8 cellular contexts compared by ENCODE assay signal in the genomic region with DNA sequence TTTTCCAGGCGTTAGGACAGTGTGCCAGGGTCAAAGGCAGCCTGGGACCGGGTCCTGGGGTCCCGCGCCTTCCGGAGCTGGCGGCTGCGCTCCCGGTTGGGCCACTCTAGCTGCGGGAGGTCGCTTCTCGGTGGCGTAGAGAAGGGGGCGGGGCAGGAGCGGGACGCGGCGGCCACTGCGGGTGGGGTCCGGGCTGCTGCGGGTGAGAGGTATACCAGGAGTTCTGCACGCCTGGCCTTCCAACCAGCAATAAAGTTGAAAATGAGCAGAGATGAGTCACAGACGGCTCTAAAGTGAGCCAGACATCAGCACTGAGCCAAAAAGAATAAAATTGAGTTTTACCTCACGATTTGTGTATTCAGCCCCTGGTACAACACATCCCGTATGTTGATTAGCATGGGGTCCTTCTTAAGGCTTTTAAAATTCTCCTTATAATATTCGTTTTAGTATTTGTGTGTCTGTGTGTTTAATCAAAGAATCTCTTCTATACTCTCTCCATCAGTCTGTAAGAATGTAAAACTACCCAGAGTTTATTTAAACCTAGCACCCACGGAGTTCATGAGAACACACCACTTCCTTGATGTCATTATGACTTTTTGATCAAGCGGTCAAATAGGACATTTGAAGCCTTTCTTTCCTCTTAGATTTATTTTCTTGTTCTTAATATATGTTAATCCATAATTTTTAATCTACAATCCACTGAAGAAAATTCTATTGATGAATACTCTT. TPM values are rescaled to one million over a fixed set of nuclear protein-coding genes. Genes with fewer than 3 reads are reported as not detected.
A peak's percentile ranks its signal among the peaks of the same experiment; 100 is the strongest.
DNase-seq lines count a peak whose midpoint lies in the region; ATAC-seq and TF ChIP-seq lines count a peak whose summit lies in the region.

Gene C1GALT1C1L, minus strand, starts transcription at position 108 of the 729 bp plus-strand sequence. Its CDS starts 107 bp downstream, at position 1.

- H3K79me2 ChIP-seq in H9 (ENCODE audit: insufficient read depth, low read length) (no peaks in the 10 kb centered on the region), OCI-LY3 (ENCODE audit: low read length) (no peaks in the 10 kb centered on the region)

- no peak within 1 kb of the TSS for H2BK5ac ChIP-seq in H9 (ENCODE audit: insufficient read length, low read length)

- H3K23me2 ChIP-seq in H9 (ENCODE audit: insufficient read length, low read depth, low read length, poor library complexity, severe bottlenecking): peaks cover 5% of the 10 kb centered on the region

- H3K4me1 Mint-ChIP-seq in H9: no peaks in the 10 kb centered on the region

- DNase-seq in H9: no peak
- DNase-seq in anterior cingulate cortex (lab: John Stamatoyannopoulos, UW): peak in 35 of 58 donors; percentile 4 to 61 (median 21)
- DNase-seq in hypothalamus (lab: John Stamatoyannopoulos, UW): peak in 44 of 51 donors; percentile 1 to 71 (median 30)
- no peak for DNase-seq in NAMALWA (ENCODE audit: low spot score)
- no peak for DNase-seq in cerebellar nuclear complex (lab: John Stamatoyannopoulos, UW)

- H3K9ac ChIP-seq in H9 (ENCODE audit: extremely low read depth, insufficient read length, low read length): no peak within 1 kb of the TSS
- H3K9ac ChIP-seq in OCI-LY3 (ENCODE audit: low read length): peak within 1 kb of the TSS; percentile 30; the same call in 1 of the 2 replicates
- H3K9ac ChIP-seq in skeletal muscle satellite cell (ENCODE audit: low read depth, low read length): peak within 1 kb of the TSS; percentile 38

- no peak within 1 kb of the TSS for H3K14ac ChIP-seq in H9 (ENCODE audit: insufficient read depth, low read length)

- no peak within 1 kb of the TSS for H3K56ac ChIP-seq in H9 (ENCODE audit: insufficient read length, low read depth, low read length)

- no peaks in the 10 kb centered on the region for H3K27me3 Mint-ChIP-seq in H9 (ENCODE audit: low read depth)

- TF ChIP-seq CTCF in H9 (conservative IDR thresholded peaks at IDR 0.05): no peak
- TF ChIP-seq CTCF in OCI-LY3 (IDR thresholded peaks at IDR 0.05; ENCODE audit: low read depth, low read length): no peak

- H3K4me1 ChIP-seq in H9 (ENCODE audit: insufficient read depth, low read length) (no peaks in the 10 kb centered on the region), OCI-LY3 (ENCODE audit: low read length) (no peaks in the 10 kb centered on the region), skeletal muscle satellite cell (ENCODE audit: control insufficient read depth, insufficient read depth, low read length) (peaks cover 7% of the 10 kb centered on the region)

- H3K79me1 ChIP-seq in H9 (ENCODE audit: insufficient read depth, low read depth, low read length, poor library complexity, severe bottlenecking): no peaks in the 10 kb centered on the region

- no peak within 1 kb of the TSS for H3K4me2 ChIP-seq in H9 (ENCODE audit: insufficient read depth, insufficient read length, low read length)
- H3K4me2 ChIP-seq in OCI-LY3 (ENCODE audit: low read length): peak within 1 kb of the TSS; percentile 68
- peak within 1 kb of the TSS; percentile 80 for H3K4me2 ChIP-seq in skeletal muscle satellite cell (ENCODE audit: low read length)

- H3T11ph ChIP-seq in H9 (ENCODE audit: low read length): no peak within 1 kb of the TSS

- H3K4ac ChIP-seq in H9 (ENCODE audit: low read depth, low read length): no peak within 1 kb of the TSS

- no peak within 1 kb of the TSS for H4K5ac ChIP-seq in H9 (ENCODE audit: insufficient read length, low read depth, low read length)

- no CpG with 5 or more reads among the region's 27 CpGs for WGBS in H9 (ENCODE audit: extremely low coverage, insufficient read length, low lambda C conversion rate)

- H2BK20ac ChIP-seq in H9 (ENCODE audit: low read depth, low read length, poor library complexity, severe bottlenecking): no peak within 1 kb of the TSS

- peaks cover 2 to 21% (median 3%) of the 10 kb centered on the region in 3 experiments; a peak in 5 of 7 replicates for H3K36me3 Mint-ChIP-seq in H9 (ENCODE audit: insufficient read depth in 1 of 3, low read depth in 3 of 3)

- no peak within 1 kb of the TSS for H3K23ac ChIP-seq in H9 (ENCODE audit: insufficient read length, low read depth, low read length)

- peaks cover 10 to 12% of the 10 kb centered on the region in 2 experiments; a peak in 4 of 5 replicates for H3K9me3 Mint-ChIP-seq in H9

- peak within 1 kb of the TSS; percentile 94 for H2AFZ ChIP-seq in H9 (ENCODE audit: low read length)
- peak within 1 kb of the TSS; percentile 85 for H2AFZ ChIP-seq in OCI-LY3 (ENCODE audit: low read depth, low read length)

- H3K4me3 Mint-ChIP-seq in H9: 0 out of 5 replicates have a peak within 1 kb of the TSS, but pooled peaks of 1 of the 2 experiments have one; percentile 16

- H3K36me3 ChIP-seq in OCI-LY3 (replicated peaks; ENCODE audit: low read depth, low read length) (no peaks in the 10 kb centered on the region), skeletal muscle satellite cell (ENCODE audit: insufficient read depth, low read length) (no peaks in the 10 kb centered on the region)

- no peak within 1 kb of the TSS for H2BK15ac ChIP-seq in H9 (ENCODE audit: low read depth, low read length)

- H3K4me3 ChIP-seq in OCI-LY3 (ENCODE audit: low read length): peak within 1 kb of the TSS; percentile 76
- peak within 1 kb of the TSS; percentile 67 for H3K4me3 ChIP-seq in skeletal muscle satellite cell (ENCODE audit: low read length)

- H3K9me3 ChIP-seq in H9 (ENCODE audit: control insufficient read depth, low read depth, low read length): no peaks in the 10 kb centered on the region
- no peaks in the 10 kb centered on the region for H3K9me3 ChIP-seq in OCI-LY3 (ENCODE audit: insufficient read depth, low read length)
- H3K9me3 ChIP-seq in skeletal muscle satellite cell (replicated peaks; ENCODE audit: low read length): no peaks in the 10 kb centered on the region

- H2BK120ac ChIP-seq in H9 (ENCODE audit: low read depth, low read length, poor library complexity, severe bottlenecking): no peak within 1 kb of the TSS

- H2BK12ac ChIP-seq in H9 (ENCODE audit: insufficient read length, low read depth, low read length): no peak within 1 kb of the TSS

- no peak for ATAC-seq in HG02884 (IDR thresholded peaks at IDR 0.05; ENCODE audit: unreplicated experiment)

- no peaks in the 10 kb centered on the region for H4K20me1 ChIP-seq in H9 (ENCODE audit: control insufficient read depth, insufficient read depth, insufficient read length)
- H4K20me1 ChIP-seq in OCI-LY3 (ENCODE audit: insufficient read depth, low read length): no peaks in the 10 kb centered on the region

- H3K27me3 ChIP-seq in H9 (ENCODE audit: insufficient read depth, low read length) (no peaks in the 10 kb centered on the region), OCI-LY3 (ENCODE audit: low read depth, low read length) (no peaks in the 10 kb centered on the region), skeletal muscle satellite cell (ENCODE audit: control insufficient read depth, insufficient read depth, low read length) (no peaks in the 10 kb centered on the region)

- H4K8ac ChIP-seq in H9 (replicated peaks; ENCODE audit: insufficient read length, low read depth, low read length): no peak within 1 kb of the TSS

- no peak within 1 kb of the TSS for H2AK5ac ChIP-seq in H9 (ENCODE audit: insufficient read length, low read length)

- H3K18ac ChIP-seq in H9 (ENCODE audit: insufficient read length, low read depth, low read length): no peak within 1 kb of the TSS

- H4K91ac ChIP-seq in H9 (ENCODE audit: insufficient read length, low read depth, low read length): no peak within 1 kb of the TSS

- H3K27ac Mint-ChIP-seq in H9: no peak within 1 kb of the TSS

- H3K27ac ChIP-seq in H9 (ENCODE audit: insufficient read length, low read depth, low read length): no peak within 1 kb of the TSS
- H3K27ac ChIP-seq in OCI-LY3 (ENCODE audit: low read length): no peak within 1 kb of the TSS

RNA-seq across cellular contexts. Expression of gene C1GALT1C1L, which starts in this region (rescaled TPM):
- not detected in 2 replicates for total RNA-seq in H9 (2021)
- 0.22 and 0.25 TPM in 2 replicates for total RNA-seq in skeletal muscle satellite cell (2012; rRNA removed)

Comparison
In these comparisons a context has a peak if more than half of its experiments do, and no peak if none do; other contexts are left out.
1. DNase-seq: peak in anterior cingulate cortex (35 of 58) and hypothalamus (44 of 51); none in H9 (single experiment), NAMALWA (single experiment) and cerebellar nuclear complex (0 of 2).